Comparison of ENCODE assay signal across 8 cellular contexts in the genomic region with DNA sequence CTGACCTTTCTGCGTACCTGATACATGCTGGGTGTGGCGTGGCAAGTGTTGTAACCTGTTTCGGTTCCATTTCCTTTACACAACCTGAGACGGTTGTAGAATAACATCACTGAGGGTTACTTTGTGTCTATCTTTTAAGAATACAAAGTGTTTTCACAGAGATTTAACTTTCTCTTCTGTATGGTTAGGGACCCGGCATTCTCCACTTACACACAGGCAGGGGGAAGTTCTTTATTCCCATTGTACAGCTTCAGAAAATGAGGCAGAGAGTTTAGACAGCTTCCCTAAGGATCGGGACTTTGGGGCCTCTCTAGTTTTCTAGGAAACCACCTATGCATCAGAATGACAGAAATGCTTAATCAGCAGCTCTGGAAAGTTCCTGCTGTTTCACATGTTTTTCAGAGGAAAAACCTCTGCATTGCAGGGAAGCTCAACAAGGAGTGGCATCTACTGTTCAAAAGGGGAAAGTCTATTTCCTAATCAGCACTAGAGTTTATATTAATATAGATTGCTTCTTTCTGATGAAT. TPM values are rescaled to one million over a fixed set of nuclear protein-coding genes. Genes with fewer than 3 reads are reported as not detected.
DNase-seq lines count a peak whose midpoint lies in the region; ATAC-seq, FAIRE-seq and TF ChIP-seq lines count a peak whose summit lies in the region.

No MANE protein-coding gene starts in this region.

- 2% methylated on average over 6 of the region's 6 CpGs for WGBS in pancreas, 2 donors

- H3K9me3 Mint-ChIP-seq in activated T-cell treated with anti-CD3 and anti-CD28 coated beads, Interleukin-2, amount 50 U/mL, for 4 hours, result no peaks in the 10 kb centered on the region

- no peak for DNase-seq in activated T-cell treated with anti-CD3 and anti-CD28 coated beads, Interleukin-2, amount 50 U/mL, for 4 hours
- DNase-seq in activated T-cell treated with anti-CD3 and anti-CD28 coated beads for 4 hours, result no peak
- peak; percentile 88 for DNase-seq in RPMI8226
- peak in 1 of 6 donors; percentile 61 for DNase-seq in pancreas
- DNase-seq in SHP77 (lab: John Stamatoyannopoulos, UW), result no peak
- DNase-seq in hippocampal formation (lab: John Stamatoyannopoulos, UW), result no peak

- TF ChIP-seq CTCF in pancreas (IDR thresholded peaks at IDR 0.05), result no peak

- peak overlapping the region; percentile 61 to 78 (median 66) for H3K4me3 ChIP-seq in pancreas

- peaks cover 10 to 16% (median 13%) of the 10 kb centered on the region in 3 donors for H3K4me1 ChIP-seq in pancreas

- H3K9me3 ChIP-seq in pancreas, result no peaks in the 10 kb centered on the region

- H3K4me3 Mint-ChIP-seq in activated T-cell treated with anti-CD3 and anti-CD28 coated beads, Interleukin-2, amount 50 U/mL, for 4 hours, result peak overlapping the region; percentile 92

- peaks cover 4% of the 10 kb centered on the region for H3K36me3 Mint-ChIP-seq in activated T-cell treated with anti-CD3 and anti-CD28 coated beads, Interleukin-2, amount 50 U/mL, for 4 hours (ENCODE audit: insufficient read depth)

- H3K27ac ChIP-seq in pancreas, result peak overlapping the region; percentile 80 to 98 (median 92)

- no peak for FAIRE-seq in pancreas (lab: Jason Lieb, UNC)

- no peaks in the 10 kb centered on the region for H3K36me3 ChIP-seq in pancreas

- intact Hi-C loops in pancreas (cut with DNase I), result no loop called here

- no peak for ATAC-seq in activated T-cell treated with anti-CD3 and anti-CD28 coated beads, Interleukin-2, amount 50 U/mL, for 4 hours
- peak; percentile 60 for ATAC-seq in HG02763 (IDR thresholded peaks at IDR 0.05; ENCODE audit: unreplicated experiment)
- ATAC-seq in esophagus mucosa, result peak; percentile 83
- ATAC-seq in pancreas, result peak; percentile 78 to 87 (median 78)

- H3K27me3 ChIP-seq in pancreas, result no peaks in the 10 kb centered on the region

- no peaks in the 10 kb centered on the region for H3K27me3 Mint-ChIP-seq in activated T-cell treated with anti-CD3 and anti-CD28 coated beads, Interleukin-2, amount 50 U/mL, for 4 hours (ENCODE audit: low read depth)

- peaks cover 55% of the 10 kb centered on the region for H3K4me1 Mint-ChIP-seq in activated T-cell treated with anti-CD3 and anti-CD28 coated beads, Interleukin-2, amount 50 U/mL, for 4 hours (ENCODE audit: low read depth)

RNA-seq across cellular contexts. Expression of a gene that starts 41.3 kb away (rescaled TPM):
- 10 to 100 TPM; 57.5 to 73.9 (median 58.1) TPM for total RNA-seq in activated T-cell treated with anti-CD3 and anti-CD28 coated beads, Interleukin-2, amount 50 U/mL, for 4 hours
- total RNA-seq in esophagus mucosa (433 TPM), pancreas (100 to 1,000 TPM in 1 of 6 donors, 10 to 100 TPM in 5; 56.4 to 100 (median 68.1) TPM)
- polyA plus RNA-seq in pancreas, result 10 to 100 TPM; 26.5 to 37.5 TPM

Comparison
In these comparisons a context has a peak if more than half of its experiments do, and no peak if none do; other contexts are left out.
1. ATAC-seq: peak in HG02763 (single experiment), esophagus mucosa (single experiment) and pancreas (4 of 4); none in activated T-cell treated with anti-CD3 and anti-CD28 coated beads, Interleukin-2, amount 50 U/mL, for 4 hours (0 of 2).